ENCODE assay signal across 19 cellular contexts in the genomic region with DNA sequence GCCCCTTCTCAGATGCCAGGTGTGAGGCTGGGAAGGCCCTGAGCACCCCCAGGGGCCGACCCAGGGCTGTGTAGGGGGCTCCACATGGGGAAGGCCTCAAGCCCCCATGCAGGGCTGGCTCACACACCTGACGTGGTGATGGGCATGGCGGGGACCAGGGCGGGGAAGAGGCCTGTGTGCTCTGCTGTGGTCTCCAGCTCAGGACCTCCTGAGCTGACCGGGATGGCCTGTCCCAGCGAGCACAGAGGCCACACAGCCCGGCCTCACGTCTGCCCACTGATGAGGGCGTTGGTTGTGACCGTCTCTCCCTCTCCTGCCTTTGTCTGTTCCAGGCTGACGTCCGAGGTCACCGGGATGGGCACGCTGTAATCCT.
"Had no signal": no experiment of that assay in that cellular context is flagged by ENCODE, and none has a peak within 500 bp of the region (broad histone marks: within the 10 kb centered on the region; RNA-seq: fewer than 3 reads in every experiment).

No MANE protein-coding gene starts in this region.

- H3K27me3 ChIP-seq: adrenal gland had no signal

- H3K4me3 ChIP-seq: adrenal gland had no signal

- H3K9me3 ChIP-seq: adrenal gland had no signal

- H3K27ac ChIP-seq: adrenal gland, WERI-Rb-1 had no signal

- H3K4me1 ChIP-seq: adrenal gland had no signal

- DNase-seq: activated CD4-positive, alpha-beta T cell treated with anti-CD3 and anti-CD28 coated beads for 36 hours; activated CD4-positive, alpha-beta T cell treated with anti-CD3 and anti-CD28 coated beads, Interleukin-2, amount 50 U/mL, for 1 hour; activated CD8-positive, alpha-beta memory T cell treated with anti-CD3 and anti-CD28 coated beads, Interleukin-2, amount 50 U/mL, for 4 hours; activated CD8-positive, alpha-beta T cell treated with anti-CD3 and anti-CD28 coated beads for 36 hours; activated naive CD4-positive, alpha-beta T cell treated with anti-CD3 and anti-CD28 coated beads, Interleukin-2, amount 50 U/mL, for 16 hours; activated naive CD8-positive, alpha-beta T cell treated with anti-CD3 and anti-CD28 coated beads, Interleukin-2, amount 10 ng/mL, durations not matched to agents 7 days and 5 days; activated T-cell treated with anti-CD3 and anti-CD28 coated beads, Interleukin-2, amount 50 U/mL, for 72 hours; adrenal gland; anterior cingulate cortex; cerebellar nuclear complex; Kasumi-1; NCI-H1105 treated with DMSO at 0.1 percent for 48 hours; NCI-H1436 treated with DMSO at 0.1 percent for 48 hours; NCI-H187 treated with DMSO at 0.1 percent for 48 hours; NCI-H2081 treated with DMSO at 0.1 percent for 48 hours; NCI-H446; SIG-M5; T-helper 1 cell; WERI-Rb-1 had no signal

- ATAC-seq: activated CD4-positive, alpha-beta T cell treated with anti-CD3 and anti-CD28 coated beads for 36 hours; activated CD8-positive, alpha-beta T cell treated with anti-CD3 and anti-CD28 coated beads for 36 hours had no signal

- H3K36me3 ChIP-seq: adrenal gland, WERI-Rb-1 had no signal
